ENCODE assay signal across 8 cellular contexts in the genomic region with DNA sequence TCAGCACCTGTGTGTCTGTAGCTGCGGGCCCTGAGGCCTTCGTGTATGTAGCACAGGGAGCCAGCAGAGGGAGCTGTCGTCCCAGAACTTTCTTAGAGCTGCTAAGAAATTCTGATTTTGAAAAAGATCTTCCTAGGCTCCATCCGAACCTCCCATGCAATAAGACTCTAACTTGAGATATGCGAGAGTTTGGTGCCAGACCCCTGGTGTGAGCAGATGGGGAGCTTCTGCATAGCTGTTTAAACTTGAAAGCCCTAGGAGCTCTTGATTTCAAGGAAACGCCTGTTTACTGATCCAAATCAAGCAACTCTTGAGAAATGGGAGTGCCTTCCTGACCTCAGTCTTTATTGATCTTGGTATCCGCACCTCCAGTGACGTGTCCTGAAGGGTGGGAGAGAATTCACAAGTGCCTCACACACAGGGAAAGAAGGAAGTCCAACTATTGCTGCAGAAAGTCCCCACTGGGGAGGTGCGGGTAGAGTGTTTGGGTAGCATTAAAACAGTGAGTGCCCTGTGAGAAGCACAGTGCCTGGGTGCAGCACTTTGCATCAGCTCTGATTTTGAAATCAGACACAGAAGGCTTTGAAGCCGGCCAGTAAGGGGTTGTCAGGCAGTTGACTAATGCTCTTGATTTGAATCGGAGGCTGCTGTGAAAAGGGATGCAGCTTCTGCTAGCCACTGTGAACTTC.
DNase-seq lines count a peak whose midpoint lies in the region; ATAC-seq, FAIRE-seq and TF ChIP-seq lines count a peak whose summit lies in the region.

No MANE protein-coding gene starts in this region.

- no peaks in the 10 kb centered on the region for H3K79me2 ChIP-seq in MM.1S (ENCODE audit: low read length)

- peak overlapping the region; percentile 44 for H2AFZ ChIP-seq in MM.1S (ENCODE audit: low read length)

- peak; percentile 30 for FAIRE-seq in H54 (lab: Jason Lieb, UNC)

- peak; percentile 97 for ATAC-seq in SK-N-SH treated with all-trans-retinoic acid at 6 μM for 48 hours

- H3K4me3 ChIP-seq in MM.1S (ENCODE audit: low read length) (peak overlapping the region; percentile 22), ovary (peak overlapping the region; percentile 11), thyroid gland (replicated peaks in 1 of 3) (no peak overlapping the region)

- H3K9me2 ChIP-seq in MM.1S (replicated peaks; ENCODE audit: insufficient read depth, low read length), result no peaks in the 10 kb centered on the region

- H3K4me1 ChIP-seq in MM.1S (ENCODE audit: low read length) (peaks cover 9% of the 10 kb centered on the region; the same call in 1 of the 2 replicates), ovary (ENCODE audit: insufficient read depth) (no peaks in the 10 kb centered on the region), thyroid gland (peaks cover 19 to 21% of the 10 kb centered on the region in 2 donors)

- peaks cover 2% of the 10 kb centered on the region for H3K36me3 Mint-ChIP-seq in activated naive CD8-positive, alpha-beta T cell
- H3K36me3 Mint-ChIP-seq in glutamatergic neuron (ENCODE audit: unreplicated experiment), result no peaks in the 10 kb centered on the region

- H3F3A ChIP-seq in MM.1S (ENCODE audit: insufficient read depth, low read length), result no peaks in the 10 kb centered on the region

- no peaks in the 10 kb centered on the region for H3K27me3 Mint-ChIP-seq in activated naive CD8-positive, alpha-beta T cell
- peaks cover 2% of the 10 kb centered on the region for H3K27me3 Mint-ChIP-seq in glutamatergic neuron (ENCODE audit: unreplicated experiment)

- H3K4me3 Mint-ChIP-seq in activated naive CD8-positive, alpha-beta T cell, result peak overlapping the region; percentile 14
- no peak overlapping the region for H3K4me3 Mint-ChIP-seq in glutamatergic neuron (ENCODE audit: unreplicated experiment)

- no peak for TF ChIP-seq EP300 in ovary (IDR thresholded peaks at IDR 0.05)

- H3K27ac ChIP-seq in MM.1S (ENCODE audit: low read length), result no peak overlapping the region
- no peak overlapping the region for H3K27ac ChIP-seq in ovary
- H3K27ac ChIP-seq in thyroid gland, result peak overlapping the region; percentile 23 to 62 (median 60)

- H4K20me1 ChIP-seq in MM.1S (ENCODE audit: insufficient read depth, low read length), result no peaks in the 10 kb centered on the region

- peak; percentile 64 for DNase-seq in EL
- DNase-seq in H54 (ENCODE audit: insufficient read length, low spot score), result peak; percentile 41
- peak; percentile 89 for DNase-seq in MM.1S
- peak; percentile 80 for DNase-seq in glutamatergic neuron
- peak; percentile 61 to 81 (median 75) for DNase-seq in ovary
- peak; percentile 78 to 86 for DNase-seq in thyroid gland

- no peak for TF ChIP-seq POLR2A in H54 (IDR thresholded peaks at IDR 0.05; ENCODE audit: low read depth, low read length)
- no peak for TF ChIP-seq POLR2A in ovary (IDR thresholded peaks at IDR 0.05)
- TF ChIP-seq POLR2A in thyroid gland (IDR thresholded peaks at IDR 0.05), result peak in 1 of 2 donors; percentile 32

- H3K9ac ChIP-seq in MM.1S (ENCODE audit: low read length), result peak overlapping the region; percentile 3; the same call in 1 of the 2 replicates

- no peaks in the 10 kb centered on the region for H3K9me3 ChIP-seq in MM.1S (replicated peaks; ENCODE audit: insufficient read depth, low read length)
- H3K9me3 ChIP-seq in ovary, result no peaks in the 10 kb centered on the region
- H3K9me3 ChIP-seq in thyroid gland, result no peaks in the 10 kb centered on the region

- intact Hi-C loops in ovary (cut with DNase I), result loop anchor here in 3 of 4 donors (5.0 to 10.0 kb wide), 4 partner anchors 104 to 637 kb away; no protein-coding TSS in a partner anchor
- intact Hi-C loops in thyroid gland (cut with DNase I), result no loop called here

- no peak overlapping the region for H3K27ac Mint-ChIP-seq in activated naive CD8-positive, alpha-beta T cell
- no peak overlapping the region for H3K27ac Mint-ChIP-seq in glutamatergic neuron (ENCODE audit: unreplicated experiment)

- no peaks in the 10 kb centered on the region for H3K9me3 Mint-ChIP-seq in activated naive CD8-positive, alpha-beta T cell (ENCODE audit: low read depth)
- no peaks in the 10 kb centered on the region for H3K9me3 Mint-ChIP-seq in glutamatergic neuron (ENCODE audit: unreplicated experiment)

- H3K36me3 ChIP-seq in MM.1S (replicated peaks; ENCODE audit: insufficient read depth, low read length), result no peaks in the 10 kb centered on the region
- no peaks in the 10 kb centered on the region for H3K36me3 ChIP-seq in ovary
- H3K36me3 ChIP-seq in thyroid gland, result no peaks in the 10 kb centered on the region

- 27 to 34% (median 30%) methylated on average over 11 of the region's 11 CpGs for WGBS in ovary, 3 donors
- 5 to 8% methylated on average over 11 of the region's 11 CpGs for WGBS in thyroid gland, 2 donors

- peaks cover 10% of the 10 kb centered on the region for H3K4me1 Mint-ChIP-seq in activated naive CD8-positive, alpha-beta T cell (ENCODE audit: low read depth)
- H3K4me1 Mint-ChIP-seq in glutamatergic neuron (ENCODE audit: low read depth, unreplicated experiment), result peaks cover 10% of the 10 kb centered on the region

- TF ChIP-seq CTCF in MM.1S (IDR thresholded peaks at IDR 0.05; ENCODE audit: low read length) (peak; percentile 99), glutamatergic neuron (IDR thresholded peaks at IDR 0.05; ENCODE audit: partially characterized antibody, unreplicated experiment) (peak; percentile 81), ovary (IDR thresholded peaks at IDR 0.05) (peak; percentile 40 to 60 (median 51)), thyroid gland (IDR thresholded peaks at IDR 0.05) (peak; percentile 64 to 93 (median 79))

- H3K27me3 ChIP-seq in MM.1S (replicated peaks; ENCODE audit: insufficient read depth, low read length) (no peaks in the 10 kb centered on the region), ovary (no peaks in the 10 kb centered on the region), thyroid gland (no peaks in the 10 kb centered on the region)

- H3K4me2 ChIP-seq in MM.1S (ENCODE audit: low read depth, low read length), result peak overlapping the region; percentile 44

TF ChIP-seq in SK-N-SH treated with all-trans-retinoic acid at 6 μM for 48 hours, 23 proteins besides CTCF, POLR2A, EP300 and RAD21 (continues in another document):
- TF ChIP-seq ESRRG (CRISPR knock-in tag; IDR thresholded peaks at IDR 0.05) (no peak), ZNF565 (CRISPR knock-in tag; conservative IDR thresholded peaks at IDR 0.05; ENCODE audit: low read depth) (no peak), ZNF70 (CRISPR knock-in tag; IDR thresholded peaks at IDR 0.05) (no peak), SNAI2 (CRISPR knock-in tag; IDR thresholded peaks at IDR 0.05) (no peak), CREB5 (CRISPR knock-in tag; IDR thresholded peaks at IDR 0.05; ENCODE audit: low read depth) (no peak), TCF4 (CRISPR knock-in tag; IDR thresholded peaks at IDR 0.05; ENCODE audit: borderline replicate concordance) (no peak), GLIS3 (CRISPR knock-in tag; IDR thresholded peaks at IDR 0.05) (no peak), CSDC2 (CRISPR knock-in tag; IDR thresholded peaks at IDR 0.05) (no peak), ZFP30 (CRISPR knock-in tag; IDR thresholded peaks at IDR 0.05) (no peak), ISL1 (CRISPR knock-in tag; IDR thresholded peaks at IDR 0.05) (no peak), BACH2 (CRISPR knock-in tag; IDR thresholded peaks at IDR 0.05; ENCODE audit: borderline replicate concordance) (no peak), OSR1 (CRISPR knock-in tag; IDR thresholded peaks at IDR 0.05) (no peak)
- TF ChIP-seq, protein P1, sequence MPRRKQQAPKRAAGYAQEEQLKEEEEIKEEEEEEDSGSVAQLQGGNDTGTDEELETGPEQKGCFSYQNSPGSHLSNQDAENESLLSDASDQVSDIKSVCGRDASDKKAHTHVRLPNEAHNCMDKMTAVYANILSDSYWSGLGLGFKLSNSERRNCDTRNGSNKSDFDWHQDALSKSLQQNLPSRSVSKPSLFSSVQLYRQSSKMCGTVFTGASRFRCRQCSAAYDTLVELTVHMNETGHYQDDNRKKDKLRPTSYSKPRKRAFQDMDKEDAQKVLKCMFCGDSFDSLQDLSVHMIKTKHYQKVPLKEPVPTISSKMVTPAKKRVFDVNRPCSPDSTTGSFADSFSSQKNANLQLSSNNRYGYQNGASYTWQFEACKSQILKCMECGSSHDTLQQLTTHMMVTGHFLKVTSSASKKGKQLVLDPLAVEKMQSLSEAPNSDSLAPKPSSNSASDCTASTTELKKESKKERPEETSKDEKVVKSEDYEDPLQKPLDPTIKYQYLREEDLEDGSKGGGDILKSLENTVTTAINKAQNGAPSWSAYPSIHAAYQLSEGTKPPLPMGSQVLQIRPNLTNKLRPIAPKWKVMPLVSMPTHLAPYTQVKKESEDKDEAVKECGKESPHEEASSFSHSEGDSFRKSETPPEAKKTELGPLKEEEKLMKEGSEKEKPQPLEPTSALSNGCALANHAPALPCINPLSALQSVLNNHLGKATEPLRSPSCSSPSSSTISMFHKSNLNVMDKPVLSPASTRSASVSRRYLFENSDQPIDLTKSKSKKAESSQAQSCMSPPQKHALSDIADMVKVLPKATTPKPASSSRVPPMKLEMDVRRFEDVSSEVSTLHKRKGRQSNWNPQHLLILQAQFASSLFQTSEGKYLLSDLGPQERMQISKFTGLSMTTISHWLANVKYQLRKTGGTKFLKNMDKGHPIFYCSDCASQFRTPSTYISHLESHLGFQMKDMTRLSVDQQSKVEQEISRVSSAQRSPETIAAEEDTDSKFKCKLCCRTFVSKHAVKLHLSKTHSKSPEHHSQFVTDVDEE (CRISPR knock-in tag; IDR thresholded peaks at IDR 0.05), result no peak

Comparison
In these comparisons a context has a peak if more than half of its experiments do, and no peak if none do; other contexts are left out.
1. H3K27ac ChIP-seq: peak in thyroid gland (3 of 3); none in MM.1S (single experiment) and ovary (0 of 2).
2. H3K4me3 ChIP-seq: peak in MM.1S (single experiment) and ovary (single experiment); none in thyroid gland (0 of 3).
3. Peak in every context shown above with its lines, with median percentiles within 50 percentile points of each other: DNase-seq and CTCF ChIP-seq.